18 cellular contexts compared by ENCODE assay signal in genomic region chr1:52463891-52464290, GRCh38. TPM values are rescaled to one million over a fixed set of nuclear protein-coding genes. Genes with fewer than 3 reads are reported as not detected.
A peak's percentile ranks its signal among the peaks of the same experiment; 100 is the strongest.
DNase-seq lines count a peak whose midpoint lies in the region; ATAC-seq and TF ChIP-seq lines count a peak whose summit lies in the region.
"Had no signal": no experiment of that assay in that cellular context is flagged by ENCODE, and none has a peak within 500 bp of the region (broad histone marks: within the 10 kb centered on the region; RNA-seq: fewer than 3 reads in every experiment).

No MANE protein-coding gene starts in this region.

- DNase-seq in GM23338 (ENCODE audit: low spot score) = no peak
- no peak for DNase-seq in WTC11 (ENCODE audit: low spot score)
- DNase-seq in iPS DF 6.9 (ENCODE audit: low read depth, low spot score) = no peak
- no peak for DNase-seq in stimulated activated effector memory CD8-positive, alpha-beta T cell treated with anti-CD3 and anti-CD28 coated beads, Interleukin-12 subunit alpha, Interleukin-12 subunit beta, amount 100 ng/mL, for 72 hours (ENCODE audit: low spot score in 2 of 2)
- no peak for DNase-seq in type B pancreatic cell (ENCODE audit: extremely low spot score, unreplicated experiment)
- DNase-seq: BE2C; C1 segment of cervical spinal cord; CD4-positive, CD25-positive, alpha-beta regulatory T cell; CD8-positive, alpha-beta memory T cell; COR-L47; DMS 273 treated with DMSO at 0.1 percent for 48 hours; DMS53; DND-41; EL; HFFc6 had no signal

- no peak overlapping the region for H3K4me2 ChIP-seq in GM23338

- no peaks in the 10 kb centered on the region for H3K9me3 ChIP-seq in iPS DF 6.9 (ENCODE audit: control insufficient read depth, insufficient read depth, low read length)
- H3K9me3 ChIP-seq: BE2C had no signal

- WGBS in iPS DF 6.9 (ENCODE audit: insufficient coverage, insufficient read length) = no CpG with 5 or more reads among the region's 5 CpGs

- H3F3A ChIP-seq in GM23338 (replicated peaks; ENCODE audit: low read depth) = no peaks in the 10 kb centered on the region

- H3K4me1 Mint-ChIP-seq in GM23338 (peaks cover 22% of the 10 kb centered on the region), WTC11 (peaks cover 30% of the 10 kb centered on the region), type B pancreatic cell (ENCODE audit: unreplicated experiment) (no peaks in the 10 kb centered on the region)
- peaks cover 6% of the 10 kb centered on the region for H3K4me1 Mint-ChIP-seq in stimulated activated effector memory CD8-positive, alpha-beta T cell treated with anti-CD3 and anti-CD28 coated beads, Interleukin-12 subunit alpha, Interleukin-12 subunit beta, amount 100 ng/mL, for 72 hours

- H3K27ac ChIP-seq in GM23338 (ENCODE audit: low read depth) (peak overlapping the region; percentile 62), iPS DF 6.9 (ENCODE audit: low read length) (peak overlapping the region; percentile 88)

- no peaks in the 10 kb centered on the region for H4K20me1 ChIP-seq in GM23338 (replicated peaks; ENCODE audit: insufficient read depth)

- H3K9me2 ChIP-seq in GM23338 (ENCODE audit: insufficient read depth) = no peaks in the 10 kb centered on the region

- ATAC-seq in GM23338 (no peak), WTC11 (no peak), HG02763 (IDR thresholded peaks at IDR 0.05; ENCODE audit: unreplicated experiment) (no peak)
- no peak for ATAC-seq in stimulated activated effector memory CD8-positive, alpha-beta T cell treated with anti-CD3 and anti-CD28 coated beads, Interleukin-12 subunit alpha, Interleukin-12 subunit beta, amount 100 ng/mL, for 72 hours
- ATAC-seq: GM12878, HCT116 had no signal

- H3K4me1 ChIP-seq in GM23338 (ENCODE audit: insufficient read depth) (peaks cover 30% of the 10 kb centered on the region), iPS DF 6.9 (ENCODE audit: control insufficient read depth, insufficient read depth, low read length) (no peaks in the 10 kb centered on the region)
- H3K4me1 ChIP-seq: BE2C had no signal

- H3K27ac Mint-ChIP-seq in GM23338 (peak overlapping the region; percentile 71), WTC11 (peak overlapping the region; percentile 92), type B pancreatic cell (no peak overlapping the region)
- H3K27ac Mint-ChIP-seq in stimulated activated effector memory CD8-positive, alpha-beta T cell treated with anti-CD3 and anti-CD28 coated beads, Interleukin-12 subunit alpha, Interleukin-12 subunit beta, amount 100 ng/mL, for 72 hours = peak overlapping the region; percentile 51
- H3K27ac Mint-ChIP-seq: HFFc6 had no signal

- H3K9me3 Mint-ChIP-seq in GM23338 (no peaks in the 10 kb centered on the region), WTC11 (no peaks in the 10 kb centered on the region), type B pancreatic cell (no peaks in the 10 kb centered on the region)
- H3K9me3 Mint-ChIP-seq in stimulated activated effector memory CD8-positive, alpha-beta T cell treated with anti-CD3 and anti-CD28 coated beads, Interleukin-12 subunit alpha, Interleukin-12 subunit beta, amount 100 ng/mL, for 72 hours = no peaks in the 10 kb centered on the region
- H3K9me3 Mint-ChIP-seq: CD4-positive, CD25-positive, alpha-beta regulatory T cell; CD8-positive, alpha-beta memory T cell; HFFc6 had no signal

- H3K36me3 Mint-ChIP-seq in GM23338 (ENCODE audit: low read depth) (peaks cover 6% of the 10 kb centered on the region; the same call in 2 of the 3 replicates), WTC11 (peaks cover 10% of the 10 kb centered on the region), type B pancreatic cell (peaks cover 26% of the 10 kb centered on the region)
- peaks cover 27% of the 10 kb centered on the region for H3K36me3 Mint-ChIP-seq in stimulated activated effector memory CD8-positive, alpha-beta T cell treated with anti-CD3 and anti-CD28 coated beads, Interleukin-12 subunit alpha, Interleukin-12 subunit beta, amount 100 ng/mL, for 72 hours

- no peak for TF ChIP-seq CTCF in GM23338 (conservative IDR thresholded peaks at IDR 0.05; ENCODE audit: low read depth in 2 of 2)
- no peak for TF ChIP-seq CTCF in WTC11 (IDR thresholded peaks at IDR 0.05)
- no peak for TF ChIP-seq CTCF in type B pancreatic cell (conservative IDR thresholded peaks at IDR 0.05)

- CTCF ChIA-PET in WTC11 (lab: Charles Lee) = interaction anchor here (1.0 kb wide), 1 partner anchor 196 kb away, joined by 4 read pairs; no protein-coding TSS in a partner anchor

- POLR2A ChIA-PET in WTC11 (lab: Charles Lee) = no interaction called here

- H3K4me3 ChIP-seq in GM23338 (no peak overlapping the region), iPS DF 6.9 (ENCODE audit: low read length) (no peak overlapping the region)
- H3K4me3 ChIP-seq: GM12878 had no signal

- H3K4me3 Mint-ChIP-seq in GM23338 (no peak overlapping the region), WTC11 (no peak overlapping the region), type B pancreatic cell (no peak overlapping the region)
- no peak overlapping the region for H3K4me3 Mint-ChIP-seq in stimulated activated effector memory CD8-positive, alpha-beta T cell treated with anti-CD3 and anti-CD28 coated beads, Interleukin-12 subunit alpha, Interleukin-12 subunit beta, amount 100 ng/mL, for 72 hours
- H3K4me3 Mint-ChIP-seq: CD4-positive, CD25-positive, alpha-beta regulatory T cell; CD8-positive, alpha-beta memory T cell; HFFc6 had no signal

- H2AFZ ChIP-seq in GM23338 = no peak overlapping the region

- H3K79me2 ChIP-seq in GM23338 (replicated peaks; ENCODE audit: insufficient read depth) = no peaks in the 10 kb centered on the region

- H3K27me3 Mint-ChIP-seq in GM23338 (ENCODE audit: insufficient read depth, low read depth, poor library complexity) (peaks cover 4% of the 10 kb centered on the region), WTC11 (ENCODE audit: low read depth) (no peaks in the 10 kb centered on the region), type B pancreatic cell (no peaks in the 10 kb centered on the region)
- H3K27me3 Mint-ChIP-seq: CD4-positive, CD25-positive, alpha-beta regulatory T cell; CD8-positive, alpha-beta memory T cell had no signal

- H3K36me3 ChIP-seq in GM23338 (ENCODE audit: insufficient read depth) (no peaks in the 10 kb centered on the region), iPS DF 6.9 (ENCODE audit: control insufficient read depth, insufficient read depth, low read length) (no peaks in the 10 kb centered on the region)
- H3K36me3 ChIP-seq: BE2C had no signal

- H3K27me3 ChIP-seq in GM23338 (ENCODE audit: insufficient read depth) (no peaks in the 10 kb centered on the region), iPS DF 6.9 (ENCODE audit: control insufficient read depth, insufficient read depth, low read length) (no peaks in the 10 kb centered on the region)
- H3K27me3 ChIP-seq: BE2C had no signal

TF ChIP-seq in GM23338, 12 proteins besides CTCF, POLR2A, EP300 and RAD21:
- TF ChIP-seq EZH2 (IDR thresholded peaks at IDR 0.05; ENCODE audit: low read depth, unreplicated experiment) (no peak), STAT1 (IDR thresholded peaks at IDR 0.05; ENCODE audit: unreplicated experiment) (no peak)

TF ChIP-seq in WTC11, 78 proteins besides CTCF, POLR2A, EP300 and RAD21 (continues in another document):
- TF ChIP-seq MAX (CRISPR knock-in tag; IDR thresholded peaks at IDR 0.05) = no peak
- TF ChIP-seq STAT6 (CRISPR knock-in tag; conservative IDR thresholded peaks at IDR 0.05; ENCODE audit: low read depth) = no peak

RNA-seq across cellular contexts. Expression of gene PRPF38A, which starts 59.5 kb away (rescaled TPM):
- 24.8 and 29.6 TPM in 2 replicates for total RNA-seq in GM23338 (2014; rRNA removed; shearing (Covaris generic))
- 33.7 and 40.3 TPM in 2 replicates for polyA plus RNA-seq in GM23338 (2016; fragmentation: Nextera tagmentation; extraction: Ambion mirVana)
- 59.6 to 62.4 TPM (median 59.7 TPM) in 3 replicates for total RNA-seq in WTC11 (2021)
- total RNA-seq in type B pancreatic cell (ENCODE audit: low replicate concordance) = 55.6 and 70.7 TPM in 2 replicates

RNA-seq across cellular contexts. Expression of gene ORC1, which starts 59.7 kb away (rescaled TPM):
- total RNA-seq in GM23338 (2014; rRNA removed; shearing (Covaris generic)) = 54.4 and 55.0 TPM in 2 replicates
- polyA plus RNA-seq in GM23338 (2016; fragmentation: Nextera tagmentation; extraction: Ambion mirVana) = 13.0 and 15.1 TPM in 2 replicates
- total RNA-seq in WTC11 (2021) = 33.6 to 45.2 TPM (median 34.0 TPM) in 3 replicates
- total RNA-seq in type B pancreatic cell (ENCODE audit: low replicate concordance) = 6.5 and 14.8 TPM in 2 replicates
